13 cellular contexts compared by ENCODE assay signal in genomic region chr11:134038897-134039470, GRCh38. TPM values are rescaled to one million over a fixed set of nuclear protein-coding genes. Genes with fewer than 3 reads are reported as not detected.
A peak's percentile ranks its signal among the peaks of the same experiment; 100 is the strongest.
DNase-seq lines count a peak whose midpoint lies in the region; ATAC-seq and TF ChIP-seq lines count a peak whose summit lies in the region.
"Had no signal": no experiment of that assay in that cellular context is flagged by ENCODE, and none has a peak within 500 bp of the region (broad histone marks: within the 10 kb centered on the region; RNA-seq: fewer than 3 reads in every experiment).

No MANE protein-coding gene starts in this region.

- intact Hi-C loops in natural killer cell (cut with micrococcal nuclease) = no loop called here

- no peak for TF ChIP-seq POLR2A in suprapubic skin (IDR thresholded peaks at IDR 0.05)

- H3K9ac ChIP-seq in neural progenitor cell = no peak overlapping the region

- H3K4me1 ChIP-seq in neural progenitor cell (peaks cover 34% of the 10 kb centered on the region), suprapubic skin (peaks cover 73% of the 10 kb centered on the region)

- H3K9me3 Mint-ChIP-seq in natural killer cell (peaks cover 0 to 2% of the 10 kb centered on the region in 2 donors), neural progenitor cell (no peaks in the 10 kb centered on the region)
- H3K9me3 Mint-ChIP-seq in natural killer cell treated with Interleukin-12 subunit alpha and Interleukin-12 subunit beta and Interleukin-15 and Interleukin-18, amount 100 ng/mL, for 72 hours = no peaks in the 10 kb centered on the region
- H3K9me3 Mint-ChIP-seq in activated T-cell treated with anti-CD3 and anti-CD28 coated beads, Interleukin-2, amount 50 U/mL, for 72 hours = no peaks in the 10 kb centered on the region

- H3K4me3 ChIP-seq in fibroblast of villous mesenchyme (ENCODE audit: low read depth, low read length) (no peak overlapping the region), neural progenitor cell (peak overlapping the region; percentile 10), suprapubic skin (no peak overlapping the region)
- H3K4me3 ChIP-seq: adrenal gland had no signal

- H3K27ac ChIP-seq in neural progenitor cell = no peak overlapping the region
- H3K27ac ChIP-seq in suprapubic skin = no peak overlapping the region

- no peak for DNase-seq in natural killer cell
- DNase-seq in natural killer cell treated with Interleukin-12 subunit alpha and Interleukin-12 subunit beta and Interleukin-15 and Interleukin-18, amount 100 ng/mL, for 72 hours (ENCODE audit: low spot score) = no peak
- peak; percentile 54 for DNase-seq in fibroblast of villous mesenchyme (ENCODE audit: low read depth)
- peak; percentile 68 for DNase-seq in neural progenitor cell (ENCODE audit: low spot score)
- no peak for DNase-seq in stimulated activated CD4-positive, alpha-beta T cell treated with anti-CD3 and anti-CD28 coated beads, Interleukin-15, amount 100 ng/mL, for 24 hours
- DNase-seq in suprapubic skin (ENCODE audit: low spot score in 2 of 2) = no peak
- DNase-seq in activated T-cell treated with anti-CD3 and anti-CD28 coated beads, Interleukin-2, amount 50 U/mL, for 72 hours = no peak
- DNase-seq: GF-D8; NCI-H1694; stimulated activated CD4-positive, alpha-beta T cell treated with anti-CD3 and anti-CD28 coated beads, Interleukin-2, amount 100 ng/mL, for 48 hours; T-helper 17 cell had no signal

- WGBS in suprapubic skin = 68% methylated on average over 8 of the region's 10 CpGs

- H3K79me2 ChIP-seq in neural progenitor cell (ENCODE audit: low read depth) = no peaks in the 10 kb centered on the region

- H2AFZ ChIP-seq in neural progenitor cell (replicated peaks) = no peak overlapping the region

- peaks cover 25 to 40% of the 10 kb centered on the region in 2 donors for H3K4me1 Mint-ChIP-seq in natural killer cell
- H3K4me1 Mint-ChIP-seq in natural killer cell treated with Interleukin-12 subunit alpha and Interleukin-12 subunit beta and Interleukin-15 and Interleukin-18, amount 100 ng/mL, for 72 hours (ENCODE audit: low read depth in 2 of 2) = peaks cover 18 to 21% of the 10 kb centered on the region in 2 donors
- H3K4me1 Mint-ChIP-seq in neural progenitor cell = peaks cover 59% of the 10 kb centered on the region
- peaks cover 43% of the 10 kb centered on the region for H3K4me1 Mint-ChIP-seq in activated T-cell treated with anti-CD3 and anti-CD28 coated beads, Interleukin-2, amount 50 U/mL, for 72 hours (ENCODE audit: low read depth)

- H3K9me3 ChIP-seq in neural progenitor cell (ENCODE audit: low read depth) (no peaks in the 10 kb centered on the region), suprapubic skin (no peaks in the 10 kb centered on the region)
- H3K9me3 ChIP-seq: adrenal gland had no signal

- no peak for ATAC-seq in natural killer cell
- no peak for ATAC-seq in natural killer cell treated with Interleukin-12 subunit alpha and Interleukin-12 subunit beta and Interleukin-15 and Interleukin-18, amount 100 ng/mL, for 72 hours
- ATAC-seq in activated T-cell treated with anti-CD3 and anti-CD28 coated beads, Interleukin-2, amount 50 U/mL, for 72 hours (replicated peaks in 1 of 2) = no peak
- ATAC-seq in GM18520 (IDR thresholded peaks at IDR 0.05; ENCODE audit: unreplicated experiment) = no peak
- ATAC-seq: T-helper 17 cell had no signal

- H3K4me3 Mint-ChIP-seq in natural killer cell (peak overlapping the region; percentile 37), neural progenitor cell (peak overlapping the region; percentile 77)
- H3K4me3 Mint-ChIP-seq in natural killer cell treated with Interleukin-12 subunit alpha and Interleukin-12 subunit beta and Interleukin-15 and Interleukin-18, amount 100 ng/mL, for 72 hours = no peak overlapping the region
- H3K4me3 Mint-ChIP-seq in activated T-cell treated with anti-CD3 and anti-CD28 coated beads, Interleukin-2, amount 50 U/mL, for 72 hours = peak overlapping the region in 1 of 2 donors; percentile 62

- no peak for TF ChIP-seq CTCF in natural killer cell (IDR thresholded peaks at IDR 0.05)
- TF ChIP-seq CTCF in fibroblast of villous mesenchyme (IDR thresholded peaks at IDR 0.05; ENCODE audit: insufficient read depth, low read depth, low read length) = no peak
- TF ChIP-seq CTCF in neural progenitor cell (IDR thresholded peaks at IDR 0.05) = no peak
- no peak for TF ChIP-seq CTCF in suprapubic skin (IDR thresholded peaks at IDR 0.05)

- H3K36me3 Mint-ChIP-seq in natural killer cell (no peaks in the 10 kb centered on the region), neural progenitor cell (no peaks in the 10 kb centered on the region)
- no peaks in the 10 kb centered on the region for H3K36me3 Mint-ChIP-seq in natural killer cell treated with Interleukin-12 subunit alpha and Interleukin-12 subunit beta and Interleukin-15 and Interleukin-18, amount 100 ng/mL, for 72 hours
- H3K36me3 Mint-ChIP-seq in activated T-cell treated with anti-CD3 and anti-CD28 coated beads, Interleukin-2, amount 50 U/mL, for 72 hours (ENCODE audit: insufficient read depth in 2 of 2) = peaks cover 2% of the 10 kb centered on the region in 2 donors

- H3K27me3 ChIP-seq in neural progenitor cell (peaks cover 9% of the 10 kb centered on the region), suprapubic skin (no peaks in the 10 kb centered on the region)
- H3K27me3 ChIP-seq: adrenal gland had no signal

- no peak for TF ChIP-seq EP300 in suprapubic skin (IDR thresholded peaks at IDR 0.05)

- no peaks in the 10 kb centered on the region for H3K36me3 ChIP-seq in neural progenitor cell
- H3K36me3 ChIP-seq in suprapubic skin = no peaks in the 10 kb centered on the region
- H3K36me3 ChIP-seq: adrenal gland had no signal

- H3F3A ChIP-seq in neural progenitor cell (ENCODE audit: low read depth) = peaks cover 30% of the 10 kb centered on the region

- H3K27ac Mint-ChIP-seq in natural killer cell = no peak overlapping the region
- H3K27ac Mint-ChIP-seq in natural killer cell treated with Interleukin-12 subunit alpha and Interleukin-12 subunit beta and Interleukin-15 and Interleukin-18, amount 100 ng/mL, for 72 hours = no peak overlapping the region
- peak overlapping the region; percentile 82 for H3K27ac Mint-ChIP-seq in neural progenitor cell
- H3K27ac Mint-ChIP-seq in activated T-cell treated with anti-CD3 and anti-CD28 coated beads, Interleukin-2, amount 50 U/mL, for 72 hours = no peak overlapping the region
- H3K27ac Mint-ChIP-seq: T-helper 17 cell had no signal

- peak overlapping the region; percentile 51 for H3K4me2 ChIP-seq in neural progenitor cell

- no peaks in the 10 kb centered on the region for H4K20me1 ChIP-seq in neural progenitor cell (ENCODE audit: low read depth)

- H3K27me3 Mint-ChIP-seq in natural killer cell (ENCODE audit: low read depth in 2 of 2) (peaks cover 0 to 3% of the 10 kb centered on the region in 2 donors), neural progenitor cell (ENCODE audit: insufficient read depth, low read depth) (peaks cover 14% of the 10 kb centered on the region)
- no peaks in the 10 kb centered on the region for H3K27me3 Mint-ChIP-seq in natural killer cell treated with Interleukin-12 subunit alpha and Interleukin-12 subunit beta and Interleukin-15 and Interleukin-18, amount 100 ng/mL, for 72 hours
- no peaks in the 10 kb centered on the region for H3K27me3 Mint-ChIP-seq in activated T-cell treated with anti-CD3 and anti-CD28 coated beads, Interleukin-2, amount 50 U/mL, for 72 hours (ENCODE audit: low read depth)

RNA-seq across cellular contexts. Expression of gene JAM3, which starts 29.9 kb away (rescaled TPM):
- 1 to 10 TPM; 2.1 to 3.8 (median 2.4) TPM for total RNA-seq in natural killer cell
- 1 to 10 TPM; 2.9 to 5.7 TPM for total RNA-seq in natural killer cell treated with Interleukin-12 subunit alpha and Interleukin-12 subunit beta and Interleukin-15 and Interleukin-18, amount 100 ng/mL, for 72 hours
- total RNA-seq in fibroblast of villous mesenchyme = 39.6 and 48.8 TPM in 2 replicates
- 65.9 and 68.1 TPM in 2 replicates for total RNA-seq in neural progenitor cell (ENCODE audit: low replicate concordance)
- 10 to 100 TPM; 10.9 to 14.7 (median 12.1) TPM for total RNA-seq in suprapubic skin
- total RNA-seq in activated T-cell treated with anti-CD3 and anti-CD28 coated beads, Interleukin-2, amount 50 U/mL, for 72 hours = 1 to 10 TPM; 7.8 to 8.5 TPM

Comparison
In these comparisons a context has a peak if more than half of its experiments do, and no peak if none do; other contexts are left out.
1. DNase-seq: peak in fibroblast of villous mesenchyme (single experiment) and neural progenitor cell (single experiment); none in natural killer cell (single experiment), natural killer cell treated with Interleukin-12 subunit alpha and Interleukin-12 subunit beta and Interleukin-15 and Interleukin-18, amount 100 ng/mL, for 72 hours (single experiment), stimulated activated CD4-positive, alpha-beta T cell treated with anti-CD3 and anti-CD28 coated beads, Interleukin-15, amount 100 ng/mL, for 24 hours (single experiment), suprapubic skin (0 of 2) and activated T-cell treated with anti-CD3 and anti-CD28 coated beads, Interleukin-2, amount 50 U/mL, for 72 hours (0 of 2).